In genomic region chr10:71382757-71383156, GRCh38 we compare ENCODE assay signal across 1 cellular context.
TF ChIP-seq lines count a peak whose summit lies in the region.

No MANE protein-coding gene starts in this region.

TF ChIP-seq in K562, 482 proteins besides CTCF, POLR2A, EP300 and RAD21 (continues in another document):
- peak; percentile 69; the same call in 1 of the 2 replicates for TF ChIP-seq ZNF316 (IDR thresholded peaks at IDR 0.05)
- 0 out of 2 replicates have a peak, but pooled peaks have one; percentile 15 for TF ChIP-seq CBFA2T3 (IDR thresholded peaks at IDR 0.05)
- peak; percentile 70 for TF ChIP-seq MAFG (tag; conservative IDR thresholded peaks at IDR 0.05)
- no peak for TF ChIP-seq LCOR (CRISPR knock-in tag; IDR thresholded peaks at IDR 0.05)
- no peak for TF ChIP-seq GTF2A2 (tag; IDR thresholded peaks at IDR 0.05)
- no peak for TF ChIP-seq LEF1 (IDR thresholded peaks at IDR 0.05)
- no peak for TF ChIP-seq ZNF586 (CRISPR knock-in tag; conservative IDR thresholded peaks at IDR 0.05)
- peak; percentile 15; the same call in 1 of the 2 replicates for TF ChIP-seq TCF3 (CRISPR knock-in tag; IDR thresholded peaks at IDR 0.05)
- no peak for TF ChIP-seq KDM5B (IDR thresholded peaks at IDR 0.05; ENCODE audit: insufficient replicate concordance, low read depth, low read length)
- TF ChIP-seq ZNF512 (tag; IDR thresholded peaks at IDR 0.05): no peak
- TF ChIP-seq, protein P1, sequence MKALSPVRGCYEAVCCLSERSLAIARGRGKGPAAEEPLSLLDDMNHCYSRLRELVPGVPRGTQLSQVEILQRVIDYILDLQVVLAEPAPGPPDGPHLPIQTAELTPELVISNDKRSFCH (CRISPR knock-in tag; IDR thresholded peaks at IDR 0.05): no peak
- TF ChIP-seq, protein P1 (tag; IDR thresholded peaks at IDR 0.05): no peak
- no peak for TF ChIP-seq GTF2F1 (IDR thresholded peaks at IDR 0.05; ENCODE audit: low read depth, low read length)
- no peak for TF ChIP-seq U2AF1 (optimal IDR thresholded peaks at IDR 0.05; ENCODE audit: low read depth, low read length)
- TF ChIP-seq ZNF184 (CRISPR knock-in tag; IDR thresholded peaks at IDR 0.05): no peak
- no peak for TF ChIP-seq ZNF561 (CRISPR knock-in tag; conservative IDR thresholded peaks at IDR 0.05)
- 0 out of 2 replicates have a peak, but pooled peaks have one; percentile 19 for TF ChIP-seq ZFX (CRISPR knock-in tag; IDR thresholded peaks at IDR 0.05)
- no peak for TF ChIP-seq BDP1 (IDR thresholded peaks at IDR 0.05; ENCODE audit: insufficient read depth, insufficient read length)
- TF ChIP-seq NFE2 (IDR thresholded peaks at IDR 0.05; ENCODE audit: low read depth): peak; percentile 87
- TF ChIP-seq TFE3 (CRISPR knock-in tag; IDR thresholded peaks at IDR 0.05): no peak
- TF ChIP-seq, protein P2, sequence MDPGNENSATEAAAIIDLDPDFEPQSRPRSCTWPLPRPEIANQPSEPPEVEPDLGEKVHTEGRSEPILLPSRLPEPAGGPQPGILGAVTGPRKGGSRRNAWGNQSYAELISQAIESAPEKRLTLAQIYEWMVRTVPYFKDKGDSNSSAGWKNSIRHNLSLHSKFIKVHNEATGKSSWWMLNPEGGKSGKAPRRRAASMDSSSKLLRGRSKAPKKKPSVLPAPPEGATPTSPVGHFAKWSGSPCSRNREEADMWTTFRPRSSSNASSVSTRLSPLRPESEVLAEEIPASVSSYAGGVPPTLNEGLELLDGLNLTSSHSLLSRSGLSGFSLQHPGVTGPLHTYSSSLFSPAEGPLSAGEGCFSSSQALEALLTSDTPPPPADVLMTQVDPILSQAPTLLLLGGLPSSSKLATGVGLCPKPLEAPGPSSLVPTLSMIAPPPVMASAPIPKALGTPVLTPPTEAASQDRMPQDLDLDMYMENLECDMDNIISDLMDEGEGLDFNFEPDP (CRISPR knock-in tag; IDR thresholded peaks at IDR 0.05): no peak
- TF ChIP-seq ASH1L (IDR thresholded peaks at IDR 0.05; ENCODE audit: borderline replicate concordance, low read depth, partially characterized antibody): no peak
- TF ChIP-seq TEAD2 (tag; IDR thresholded peaks at IDR 0.05): no peak
- TF ChIP-seq ARID1B (IDR thresholded peaks at IDR 0.05): no peak
- TF ChIP-seq ETV6 (IDR thresholded peaks at IDR 0.05; ENCODE audit: borderline replicate concordance in 1 of 2, low read depth in 2 of 2, low read length in 1 of 2): no peak
- TF ChIP-seq ETV6 (CRISPR knock-in tag; IDR thresholded peaks at IDR 0.05; ENCODE audit: borderline replicate concordance): no peak
- no peak for TF ChIP-seq ARID2 (IDR thresholded peaks at IDR 0.05)
- no peak for TF ChIP-seq ELK1 (CRISPR knock-in tag; IDR thresholded peaks at IDR 0.05)
- TF ChIP-seq, protein P3, sequence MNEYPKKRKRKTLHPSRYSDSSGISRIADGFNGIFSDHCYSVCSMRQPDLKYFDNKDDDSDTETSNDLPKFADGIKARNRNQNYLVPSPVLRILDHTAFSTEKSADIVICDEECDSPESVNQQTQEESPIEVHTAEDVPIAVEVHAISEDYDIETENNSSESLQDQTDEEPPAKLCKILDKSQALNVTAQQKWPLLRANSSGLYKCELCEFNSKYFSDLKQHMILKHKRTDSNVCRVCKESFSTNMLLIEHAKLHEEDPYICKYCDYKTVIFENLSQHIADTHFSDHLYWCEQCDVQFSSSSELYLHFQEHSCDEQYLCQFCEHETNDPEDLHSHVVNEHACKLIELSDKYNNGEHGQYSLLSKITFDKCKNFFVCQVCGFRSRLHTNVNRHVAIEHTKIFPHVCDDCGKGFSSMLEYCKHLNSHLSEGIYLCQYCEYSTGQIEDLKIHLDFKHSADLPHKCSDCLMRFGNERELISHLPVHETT (CRISPR knock-in tag; conservative IDR thresholded peaks at IDR 0.05 in 1 of 2, IDR thresholded peaks at IDR 0.05 in 1 of 2): no peak
- TF ChIP-seq ZNF395 (CRISPR knock-in tag; IDR thresholded peaks at IDR 0.05): no peak
- peak; percentile 51 for TF ChIP-seq MEIS2 (IDR thresholded peaks at IDR 0.05; ENCODE audit: partially characterized antibody)
- no peak for TF ChIP-seq ZNF354B (CRISPR knock-in tag; IDR thresholded peaks at IDR 0.05)
- TF ChIP-seq, protein P4, sequence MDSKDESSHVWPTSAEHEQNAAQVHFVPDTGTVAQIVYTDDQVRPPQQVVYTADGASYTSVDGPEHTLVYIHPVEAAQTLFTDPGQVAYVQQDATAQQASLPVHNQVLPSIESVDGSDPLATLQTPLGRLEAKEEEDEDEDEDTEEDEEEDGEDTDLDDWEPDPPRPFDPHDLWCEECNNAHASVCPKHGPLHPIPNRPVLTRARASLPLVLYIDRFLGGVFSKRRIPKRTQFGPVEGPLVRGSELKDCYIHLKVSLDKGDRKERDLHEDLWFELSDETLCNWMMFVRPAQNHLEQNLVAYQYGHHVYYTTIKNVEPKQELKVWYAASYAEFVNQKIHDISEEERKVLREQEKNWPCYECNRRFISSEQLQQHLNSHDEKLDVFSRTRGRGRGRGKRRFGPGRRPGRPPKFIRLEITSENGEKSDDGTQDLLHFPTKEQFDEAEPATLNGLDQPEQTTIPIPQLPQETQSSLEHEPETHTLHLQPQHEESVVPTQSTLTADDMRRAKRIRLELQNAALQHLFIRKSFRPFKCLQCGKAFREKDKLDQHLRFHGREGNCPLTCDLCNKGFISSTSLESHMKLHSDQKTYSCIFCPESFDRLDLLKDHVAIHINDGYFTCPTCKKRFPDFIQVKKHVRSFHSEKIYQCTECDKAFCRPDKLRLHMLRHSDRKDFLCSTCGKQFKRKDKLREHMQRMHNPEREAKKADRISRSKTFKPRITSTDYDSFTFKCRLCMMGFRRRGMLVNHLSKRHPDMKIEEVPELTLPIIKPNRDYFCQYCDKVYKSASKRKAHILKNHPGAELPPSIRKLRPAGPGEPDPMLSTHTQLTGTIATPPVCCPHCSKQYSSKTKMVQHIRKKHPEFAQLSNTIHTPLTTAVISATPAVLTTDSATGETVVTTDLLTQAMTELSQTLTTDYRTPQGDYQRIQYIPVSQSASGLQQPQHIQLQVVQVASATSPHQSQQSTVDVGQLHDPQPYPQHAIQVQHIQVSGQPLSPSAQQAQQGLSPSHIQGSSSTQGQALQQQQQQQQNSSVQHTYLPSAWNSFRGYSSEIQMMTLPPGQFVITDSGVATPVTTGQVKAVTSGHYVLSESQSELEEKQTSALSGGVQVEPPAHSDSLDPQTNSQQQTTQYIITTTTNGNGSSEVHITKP (IDR thresholded peaks at IDR 0.05; ENCODE audit: partially characterized antibody): peak; percentile 12
- TF ChIP-seq UBTF (IDR thresholded peaks at IDR 0.05; ENCODE audit: borderline replicate concordance in 1 of 2, low read depth in 2 of 2, low read length in 2 of 2): no peak
- no peak for TF ChIP-seq ZEB2 (IDR thresholded peaks at IDR 0.05)
- TF ChIP-seq, protein P5, sequence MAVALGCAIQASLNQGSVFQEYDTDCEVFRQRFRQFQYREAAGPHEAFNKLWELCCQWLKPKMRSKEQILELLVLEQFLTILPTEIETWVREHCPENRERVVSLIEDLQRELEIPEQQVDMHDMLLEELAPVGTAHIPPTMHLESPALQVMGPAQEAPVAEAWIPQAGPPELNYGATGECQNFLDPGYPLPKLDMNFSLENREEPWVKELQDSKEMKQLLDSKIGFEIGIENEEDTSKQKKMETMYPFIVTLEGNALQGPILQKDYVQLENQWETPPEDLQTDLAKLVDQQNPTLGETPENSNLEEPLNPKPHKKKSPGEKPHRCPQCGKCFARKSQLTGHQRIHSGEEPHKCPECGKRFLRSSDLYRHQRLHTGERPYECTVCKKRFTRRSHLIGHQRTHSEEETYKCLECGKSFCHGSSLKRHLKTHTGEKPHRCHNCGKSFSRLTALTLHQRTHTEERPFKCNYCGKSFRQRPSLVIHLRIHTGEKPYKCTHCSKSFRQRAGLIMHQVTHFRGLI (CRISPR knock-in tag; IDR thresholded peaks at IDR 0.05): 0 out of 2 replicates have a peak, but pooled peaks have one; percentile 24
- peak; percentile 53; the same call in 1 of the 2 replicates for TF ChIP-seq MAFK (IDR thresholded peaks at IDR 0.05; ENCODE audit: low read length)
- 0 out of 2 replicates have a peak, but pooled peaks have one; percentile 39 for TF ChIP-seq CREB3 (tag; conservative IDR thresholded peaks at IDR 0.05; ENCODE audit: low read depth)
- TF ChIP-seq ZBTB5 (IDR thresholded peaks at IDR 0.05): no peak
- TF ChIP-seq DACH1 (IDR thresholded peaks at IDR 0.05; ENCODE audit: partially characterized antibody): peak; percentile 33
